In genomic region chr7:88218428-88218745, GRCh38 we compare ENCODE assay signal across 10 cellular contexts. TPM values are rescaled to one million over a fixed set of nuclear protein-coding genes. Genes with fewer than 3 reads are reported as not detected.
DNase-seq lines count a peak whose midpoint lies in the region; ATAC-seq, FAIRE-seq and TF ChIP-seq lines count a peak whose summit lies in the region.
"Had no signal": no experiment of that assay in that cellular context is flagged by ENCODE, and none has a peak within 500 bp of the region (broad histone marks: within the 10 kb centered on the region; RNA-seq: fewer than 3 reads in every experiment).

No MANE protein-coding gene starts in this region.

- H3K4me3 ChIP-seq in astrocyte (ENCODE audit: insufficient read depth, low read depth, low read length) (peak overlapping the region; percentile 78), mesenchymal stem cell (ENCODE audit: insufficient read depth in 1 of 2, low read depth in 1 of 2, low read length in 2 of 2) (peak overlapping the region in 1 of 2 experiments; percentile 98)

- no peak overlapping the region for H4K91ac ChIP-seq in mesenchymal stem cell (ENCODE audit: low read length)

- H2AFZ ChIP-seq in astrocyte (ENCODE audit: low read depth, low read length): no peak overlapping the region
- no peak overlapping the region for H2AFZ ChIP-seq in mesenchymal stem cell (ENCODE audit: low read depth, low read length)

- peak overlapping the region; percentile 89 for H3K4me3 Mint-ChIP-seq in activated naive CD4-positive, alpha-beta T cell treated with anti-CD3 and anti-CD28 coated beads for 36 hours
- H3K4me3 Mint-ChIP-seq in astrocyte (ENCODE audit: unreplicated experiment) (peak overlapping the region; percentile 90), type B pancreatic cell (peak overlapping the region; percentile 93)

- intact Hi-C loops in activated naive CD4-positive, alpha-beta T cell treated with anti-CD3 and anti-CD28 coated beads for 36 hours (cut with micrococcal nuclease): loop anchor here (2.0 to 5.0 kb wide), 5 partner anchors 284 to 1066 kb away; partner anchors contain the start of genes ADAM22, CROT, DMTF1 and TMEM243

- H3K27ac ChIP-seq in astrocyte (ENCODE audit: low read depth, low read length): peak overlapping the region; percentile 95
- H3K27ac ChIP-seq in mesenchymal stem cell (ENCODE audit: low read length, poor library complexity, severe bottlenecking): peak overlapping the region; percentile 20

- H3K9ac ChIP-seq in astrocyte (ENCODE audit: low read length): peak overlapping the region; percentile 92
- peak overlapping the region; percentile 98 for H3K9ac ChIP-seq in mesenchymal stem cell (ENCODE audit: low read length)

- POLR2A ChIA-PET in HEK293T (lab: Yijun Ruan, JAX): no interaction called here

- H3K4me2 ChIP-seq in astrocyte (ENCODE audit: low read length): peak overlapping the region; percentile 96
- H3K4me2 ChIP-seq in mesenchymal stem cell (ENCODE audit: low read length, poor library complexity, severe bottlenecking): peak overlapping the region; percentile 98

- H3K4me1 Mint-ChIP-seq in activated naive CD4-positive, alpha-beta T cell treated with anti-CD3 and anti-CD28 coated beads for 36 hours (ENCODE audit: low read depth): peaks cover 28% of the 10 kb centered on the region
- H3K4me1 Mint-ChIP-seq in astrocyte (ENCODE audit: low read depth, unreplicated experiment) (peaks cover 10% of the 10 kb centered on the region), type B pancreatic cell (ENCODE audit: unreplicated experiment) (peaks cover 18% of the 10 kb centered on the region)

- H4K8ac ChIP-seq in mesenchymal stem cell (ENCODE audit: low read length): no peak overlapping the region

- no peaks in the 10 kb centered on the region for H3K27me3 Mint-ChIP-seq in activated naive CD4-positive, alpha-beta T cell treated with anti-CD3 and anti-CD28 coated beads for 36 hours (ENCODE audit: low read depth)
- H3K27me3 Mint-ChIP-seq in astrocyte (ENCODE audit: low read depth, unreplicated experiment) (no peaks in the 10 kb centered on the region), type B pancreatic cell (no peaks in the 10 kb centered on the region)

- CTCF ChIA-PET in activated naive CD4-positive, alpha-beta T cell treated with anti-CD3 and anti-CD28 coated beads for 36 hours (lab: Charles Lee): interaction anchor here (1.0 to 1.1 kb wide), 2 partner anchors 49 to 183 kb away, joined by 3 read pairs; no protein-coding TSS in a partner anchor
- CTCF ChIA-PET in HEK293T (lab: Yijun Ruan, JAX): no interaction called here

- H3K27me3 ChIP-seq in astrocyte (ENCODE audit: insufficient read depth, low read length) (no peaks in the 10 kb centered on the region), mesenchymal stem cell (ENCODE audit: control insufficient read depth in 1 of 2, insufficient read depth in 1 of 2, low read length in 2 of 2) (no peaks in the 10 kb centered on the region)

- no peak for DNase-seq in activated naive CD4-positive, alpha-beta T cell treated with anti-CD3 and anti-CD28 coated beads for 36 hours
- no peak for DNase-seq in activated naive CD4-positive, alpha-beta T cell treated with Interleukin-2 at 50 U/mL for 16 hours
- no peak for DNase-seq in astrocyte (ENCODE audit: low read depth)
- peak; percentile 7 for DNase-seq in mesenchymal stem cell
- no peak for DNase-seq in type B pancreatic cell (ENCODE audit: extremely low spot score, unreplicated experiment)
- no peak for DNase-seq in HEK293T (ENCODE audit: extremely low spot score)
- DNase-seq: activated CD4-positive, CD25-positive, alpha-beta regulatory T cell; occipital lobe had no signal

- H3K4ac ChIP-seq in mesenchymal stem cell (ENCODE audit: low read depth in 1 of 2, low read length in 2 of 2): no peak overlapping the region

- no peak overlapping the region for H2AK5ac ChIP-seq in mesenchymal stem cell (ENCODE audit: low read length, severe bottlenecking)

- H2BK15ac ChIP-seq in mesenchymal stem cell (ENCODE audit: low read depth, poor library complexity, severe bottlenecking): no peak overlapping the region

- no peak for FAIRE-seq in astrocyte (lab: Jason Lieb, UNC)

- no peak overlapping the region for H3K14ac ChIP-seq in mesenchymal stem cell (ENCODE audit: low read length in 2 of 2)

- H2BK120ac ChIP-seq in mesenchymal stem cell (ENCODE audit: low read depth, low read length): no peak overlapping the region

- no peaks in the 10 kb centered on the region for H3K9me3 ChIP-seq in astrocyte (ENCODE audit: insufficient read depth, low read depth, low read length)
- H3K9me3 ChIP-seq in mesenchymal stem cell (ENCODE audit: control insufficient read depth, low read length): no peaks in the 10 kb centered on the region

- peaks cover 60% of the 10 kb centered on the region for H3K79me2 ChIP-seq in astrocyte (ENCODE audit: insufficient read depth, low read length)

- H3K9me3 Mint-ChIP-seq in activated naive CD4-positive, alpha-beta T cell treated with anti-CD3 and anti-CD28 coated beads for 36 hours: no peaks in the 10 kb centered on the region
- H3K9me3 Mint-ChIP-seq in astrocyte (ENCODE audit: unreplicated experiment) (peaks cover 2% of the 10 kb centered on the region), type B pancreatic cell (no peaks in the 10 kb centered on the region)

- H3K36me3 ChIP-seq in astrocyte (ENCODE audit: insufficient read depth, low read length) (peaks cover 10% of the 10 kb centered on the region), mesenchymal stem cell (ENCODE audit: control insufficient read depth in 1 of 2, insufficient read depth in 2 of 2, low read depth in 1 of 2, low read length in 2 of 2) (peaks cover 9 to 39% of the 10 kb centered on the region in 2 experiments)

- H2BK5ac ChIP-seq in mesenchymal stem cell (ENCODE audit: low read depth, low read length, poor library complexity, severe bottlenecking): no peak overlapping the region

- WGBS in mesenchymal stem cell: 90% methylated on average over 5 of the region's 5 CpGs

- peaks cover 19% of the 10 kb centered on the region for H3K79me1 ChIP-seq in mesenchymal stem cell (replicated peaks; ENCODE audit: low read length, poor library complexity, severe bottlenecking)

- peaks cover 25% of the 10 kb centered on the region for H3K36me3 Mint-ChIP-seq in activated naive CD4-positive, alpha-beta T cell treated with anti-CD3 and anti-CD28 coated beads for 36 hours (ENCODE audit: low read depth)
- H3K36me3 Mint-ChIP-seq in astrocyte (ENCODE audit: low read depth, unreplicated experiment) (no peaks in the 10 kb centered on the region), type B pancreatic cell (peaks cover 17% of the 10 kb centered on the region)

- no peak overlapping the region for H3K18ac ChIP-seq in mesenchymal stem cell (ENCODE audit: low read depth in 1 of 2, low read length in 2 of 2)

- ATAC-seq in GM21619 (IDR thresholded peaks at IDR 0.05; ENCODE audit: unreplicated experiment) (no peak), GM18519 (IDR thresholded peaks at IDR 0.05; ENCODE audit: low FRiP score, unreplicated experiment) (no peak)

- TF ChIP-seq CTCF in astrocyte (IDR thresholded peaks at IDR 0.05; ENCODE audit: insufficient read depth, low read depth, low read length): no peak
- no peak for TF ChIP-seq CTCF in type B pancreatic cell (conservative IDR thresholded peaks at IDR 0.05)

- peaks cover 48% of the 10 kb centered on the region for H4K20me1 ChIP-seq in astrocyte (ENCODE audit: insufficient read depth, low read length)

- H3K27ac Mint-ChIP-seq in activated naive CD4-positive, alpha-beta T cell treated with anti-CD3 and anti-CD28 coated beads for 36 hours: peak overlapping the region; percentile 88
- peak overlapping the region; percentile 58 for H3K27ac Mint-ChIP-seq in astrocyte (ENCODE audit: unreplicated experiment)
- H3K27ac Mint-ChIP-seq in type B pancreatic cell: no peak overlapping the region

- no peak overlapping the region for H2BK12ac ChIP-seq in mesenchymal stem cell (ENCODE audit: low read length in 2 of 2)

- no peak overlapping the region for H3K23ac ChIP-seq in mesenchymal stem cell (ENCODE audit: low read length in 2 of 2)

- H3K4me1 ChIP-seq in astrocyte (ENCODE audit: insufficient read depth, low read length): peaks cover 6% of the 10 kb centered on the region
- peaks cover 2% of the 10 kb centered on the region for H3K4me1 ChIP-seq in mesenchymal stem cell (ENCODE audit: control insufficient read depth, insufficient read depth, low read depth, low read length)

TF ChIP-seq in HEK293T, 16 proteins besides CTCF, POLR2A, EP300 and RAD21:
- TF ChIP-seq CTBP1 (IDR thresholded peaks at IDR 0.05; ENCODE audit: borderline replicate concordance) (no peak), FOXA1 (IDR thresholded peaks at IDR 0.05) (no peak), NFRKB (IDR thresholded peaks at IDR 0.05) (no peak), BHLHE40 (IDR thresholded peaks at IDR 0.05; ENCODE audit: borderline replicate concordance) (no peak), ELF4 (IDR thresholded peaks at IDR 0.05) (no peak), ZNF384 (IDR thresholded peaks at IDR 0.05) (no peak), HDGF (IDR thresholded peaks at IDR 0.05; ENCODE audit: borderline replicate concordance) (no peak), L3MBTL2 (conservative IDR thresholded peaks at IDR 0.05) (no peak), FOXK2 (IDR thresholded peaks at IDR 0.05) (no peak)
- TF ChIP-seq, protein P1, sequence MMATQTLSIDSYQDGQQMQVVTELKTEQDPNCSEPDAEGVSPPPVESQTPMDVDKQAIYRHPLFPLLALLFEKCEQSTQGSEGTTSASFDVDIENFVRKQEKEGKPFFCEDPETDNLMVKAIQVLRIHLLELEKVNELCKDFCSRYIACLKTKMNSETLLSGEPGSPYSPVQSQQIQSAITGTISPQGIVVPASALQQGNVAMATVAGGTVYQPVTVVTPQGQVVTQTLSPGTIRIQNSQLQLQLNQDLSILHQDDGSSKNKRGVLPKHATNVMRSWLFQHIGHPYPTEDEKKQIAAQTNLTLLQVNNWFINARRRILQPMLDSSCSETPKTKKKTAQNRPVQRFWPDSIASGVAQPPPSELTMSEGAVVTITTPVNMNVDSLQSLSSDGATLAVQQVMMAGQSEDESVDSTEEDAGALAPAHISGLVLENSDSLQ (IDR thresholded peaks at IDR 0.05): no peak

RNA-seq across cellular contexts. Expression of gene SRI, which starts 1.5 kb away (rescaled TPM):
- 100 to 1,000 TPM; 152 to 168 TPM for total RNA-seq in activated naive CD4-positive, alpha-beta T cell treated with anti-CD3 and anti-CD28 coated beads for 36 hours
- total RNA-seq in astrocyte: 132 and 139 TPM in 2 replicates
- polyA plus RNA-seq in mesenchymal stem cell (2013, experiment 1 of 2): 96.4 TPM
- polyA plus RNA-seq in mesenchymal stem cell (2013, experiment 2 of 2): 102 TPM
- 72.1 and 120 TPM in 2 replicates for total RNA-seq in type B pancreatic cell (ENCODE audit: low replicate concordance)
